Comparison of ENCODE assay signal across 18 cellular contexts in the genomic region with DNA sequence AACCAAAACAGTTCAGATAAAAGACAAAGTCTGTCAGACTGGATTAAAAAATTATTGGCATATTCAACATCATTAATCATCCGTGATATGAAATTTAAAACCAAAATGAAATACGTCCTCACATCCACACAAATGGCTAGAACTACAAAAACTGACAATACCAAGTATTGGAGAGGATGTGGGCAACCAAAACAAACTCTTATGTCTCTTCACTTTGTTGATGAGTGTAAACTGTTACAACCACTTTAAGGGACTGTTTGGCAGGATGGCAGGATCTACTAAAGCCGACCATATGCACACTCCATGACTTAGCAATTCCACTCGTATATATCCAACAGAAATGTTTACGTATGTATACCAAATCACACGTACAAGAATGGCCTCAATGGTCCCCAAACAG.
"Had no signal": no experiment of that assay in that cellular context is flagged by ENCODE, and none has a peak within 500 bp of the region (broad histone marks: within the 10 kb centered on the region; RNA-seq: fewer than 3 reads in every experiment).

No MANE protein-coding gene starts in this region.

- H3K4me3 Mint-ChIP-seq: activated CD4-positive, alpha-beta T cell treated with anti-CD3 and anti-CD28 coated beads, Interleukin-2, amount 10 ng/mL, durations not matched to agents 24 days and 14 days; mesothelial cell of epicardium; stimulated activated naive CD8-positive, alpha-beta T cell treated with anti-CD3 and anti-CD28 coated beads, Interleukin-15, Interleukin-2, amounts not matched to agents 100 ng/mL and 50 ng/mL, for 24 hours had no signal

- H3K9me3 ChIP-seq: prostate gland had no signal

- ATAC-seq: activated CD4-positive, CD25-positive, alpha-beta regulatory T cell treated with anti-CD3 and anti-CD28 coated beads, Interleukin-2, amount 50 U/mL, for 24 hours; effector memory CD8-positive, alpha-beta T cell; esophagus mucosa; naive thymus-derived CD8-positive, alpha-beta T cell had no signal

- H3K27ac Mint-ChIP-seq: activated CD4-positive, alpha-beta T cell treated with anti-CD3 and anti-CD28 coated beads, Interleukin-2, amount 10 ng/mL, durations not matched to agents 24 days and 14 days; activated T-helper 2 cell treated with anti-CD3 and anti-CD28 coated beads, Interferon-gamma antibody, Interleukin-2, Interleukin-4, amounts not matched to agents 10 μg/mL and 5 μg/mL and 100 μg/mL, durations not matched to agents 14 hours and 24 hours and 36 hours; mesothelial cell of epicardium; stimulated activated naive CD8-positive, alpha-beta T cell treated with anti-CD3 and anti-CD28 coated beads, Interleukin-15, Interleukin-2, amounts not matched to agents 100 ng/mL and 50 ng/mL, for 24 hours had no signal

- H3K9me3 Mint-ChIP-seq: effector memory CD8-positive, alpha-beta T cell had no signal

- H3K4me1 Mint-ChIP-seq: mesothelial cell of epicardium had no signal

- H3K27me3 Mint-ChIP-seq: activated CD4-positive, alpha-beta T cell treated with anti-CD3 and anti-CD28 coated beads, Interleukin-2, amount 10 ng/mL, durations not matched to agents 24 days and 14 days; effector memory CD8-positive, alpha-beta T cell; naive thymus-derived CD8-positive, alpha-beta T cell; stimulated activated naive CD8-positive, alpha-beta T cell treated with anti-CD3 and anti-CD28 coated beads, Interleukin-15, Interleukin-2, amounts not matched to agents 100 ng/mL and 50 ng/mL, for 24 hours had no signal

- DNase-seq: activated CD4-positive, alpha-beta T cell treated with anti-CD3 and anti-CD28 coated beads, Interleukin-2, amount 10 ng/mL, durations not matched to agents 24 days and 14 days; activated naive CD4-positive, alpha-beta T cell; activated T-cell treated with anti-CD3 and anti-CD28 coated beads for 4 hours; central memory CD4-positive, alpha-beta T cell; dorsolateral prefrontal cortex; effector memory CD8-positive, alpha-beta T cell; hippocampal formation; left ventricle myocardium inferior; naive thymus-derived CD8-positive, alpha-beta T cell; stimulated activated CD4-positive, alpha-beta T cell treated with anti-CD3 and anti-CD28 coated beads, Interleukin-4, amount 100 ng/mL, for 24 hours; SW 1271; tibial artery had no signal
